ENCODE assay signal across 1 cellular context in the genomic region with DNA sequence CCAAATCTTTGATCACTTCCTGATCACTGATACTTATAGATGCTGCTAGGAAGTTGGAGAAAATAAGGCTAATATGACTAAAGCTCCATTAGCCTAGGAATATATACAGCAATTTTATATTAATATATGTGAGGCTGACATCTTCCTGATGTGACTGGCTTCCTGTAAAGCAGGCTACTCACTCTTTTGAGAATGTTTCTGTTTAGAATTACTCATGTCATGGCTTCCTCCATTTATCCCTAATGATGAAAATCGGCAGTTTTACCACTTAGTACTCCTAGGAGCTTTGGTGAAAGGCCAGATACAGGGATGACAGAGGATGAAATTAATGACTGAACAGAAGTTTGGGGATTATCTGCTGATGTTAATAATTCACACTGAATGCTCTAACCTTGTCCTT.
TF ChIP-seq lines count a peak whose summit lies in the region.

No MANE protein-coding gene starts in this region.

TF ChIP-seq in endothelial cell of umbilical vein, 7 proteins besides CTCF, POLR2A, EP300 and RAD21:
- TF ChIP-seq MYC (IDR thresholded peaks at IDR 0.05; ENCODE audit: low read depth, low read length), result no peak
- TF ChIP-seq JUN (IDR thresholded peaks at IDR 0.05; ENCODE audit: borderline replicate concordance, insufficient read depth, insufficient read length, low read depth), result no peak
- TF ChIP-seq GATA2 (IDR thresholded peaks at IDR 0.05; ENCODE audit: insufficient read depth, insufficient read length, low read depth, low read length), result no peak
- no peak for TF ChIP-seq POLR2AphosphoS5 (IDR thresholded peaks at IDR 0.05; ENCODE audit: insufficient read depth, low read depth, low read length)
- peak; percentile 34 for TF ChIP-seq FOS (IDR thresholded peaks at IDR 0.05; ENCODE audit: borderline replicate concordance, insufficient read depth, low read length)
- no peak for TF ChIP-seq EZH2 (IDR thresholded peaks at IDR 0.05; ENCODE audit: borderline replicate concordance, low read depth, low read length, severe bottlenecking)
